In genomic region chr10:5071411-5072198, GRCh38 we compare ENCODE assay signal across 8 cellular contexts. TPM values are rescaled to one million over a fixed set of nuclear protein-coding genes. Genes with fewer than 3 reads are reported as not detected.
DNase-seq lines count a peak whose midpoint lies in the region; ATAC-seq, FAIRE-seq and TF ChIP-seq lines count a peak whose summit lies in the region.

No MANE protein-coding gene starts in this region.

- peak overlapping the region; percentile 95 to 96 for H3K27ac ChIP-seq in A549
- peak overlapping the region; percentile 82 to 91 for H3K27ac ChIP-seq in breast epithelium
- H3K27ac ChIP-seq in substantia nigra (ENCODE audit: low read depth, low read length, poor library complexity, severe bottlenecking): peak overlapping the region; percentile 9

- TF ChIP-seq CTCF in A549 (IDR thresholded peaks at IDR 0.05) (no peak), breast epithelium (IDR thresholded peaks at IDR 0.05) (no peak)

- H3K36me3 ChIP-seq in breast epithelium: no peaks in the 10 kb centered on the region

- H3K9me3 Mint-ChIP-seq in activated naive CD4-positive, alpha-beta T cell treated with anti-CD3 and anti-CD28 coated beads, Interleukin-2, amount 10 ng/mL, durations not matched to agents 7 days and 5 days: peaks cover 6% of the 10 kb centered on the region
- no peaks in the 10 kb centered on the region for H3K9me3 Mint-ChIP-seq in activated CD8-positive, alpha-beta memory T cell treated with anti-CD3 and anti-CD28 coated beads, Interleukin-2, amount 10 ng/mL, durations not matched to agents 7 days and 5 days (ENCODE audit: low read depth)

- TF ChIP-seq RAD21 in A549 (conservative IDR thresholded peaks at IDR 0.05 in 1 of 2, IDR thresholded peaks at IDR 0.05 in 1 of 2) (peak; percentile 36 to 57; a peak in 4 of 5 replicates), Ishikawa (IDR thresholded peaks at IDR 0.05; ENCODE audit: low read depth) (no peak)

- ATAC-seq in A549 (peak; percentile 93), GM19395 (IDR thresholded peaks at IDR 0.05; ENCODE audit: unreplicated experiment) (no peak)
- no peak for ATAC-seq in activated CD8-positive, alpha-beta memory T cell treated with anti-CD3 and anti-CD28 coated beads, Interleukin-2, amount 10 ng/mL, durations not matched to agents 7 days and 5 days

- H3K4me3 ChIP-seq in A549 (no peak overlapping the region), breast epithelium (peak overlapping the region in 1 of 3 donors; percentile 19)

- POLR2A ChIA-PET in A549 (lab: Yijun Ruan, JAX): interaction anchor here (1.0 to 1.5 kb wide), 2 partner anchors 22 to 73 kb away, joined by 3 to 14 read pairs; partner anchors contain the start of gene AKR1C3

- no peak overlapping the region for H3K4me3 Mint-ChIP-seq in activated naive CD4-positive, alpha-beta T cell treated with anti-CD3 and anti-CD28 coated beads, Interleukin-2, amount 10 ng/mL, durations not matched to agents 7 days and 5 days
- H3K4me3 Mint-ChIP-seq in activated CD8-positive, alpha-beta memory T cell treated with anti-CD3 and anti-CD28 coated beads, Interleukin-2, amount 10 ng/mL, durations not matched to agents 7 days and 5 days: no peak overlapping the region

- H3K27ac Mint-ChIP-seq in activated naive CD4-positive, alpha-beta T cell treated with anti-CD3 and anti-CD28 coated beads, Interleukin-2, amount 10 ng/mL, durations not matched to agents 7 days and 5 days: no peak overlapping the region
- no peak overlapping the region for H3K27ac Mint-ChIP-seq in activated CD8-positive, alpha-beta memory T cell treated with anti-CD3 and anti-CD28 coated beads, Interleukin-2, amount 10 ng/mL, durations not matched to agents 7 days and 5 days

- FAIRE-seq in A549 (lab: Jason Lieb, UNC): peak; percentile 100

- CTCF ChIA-PET in A549 (lab: Yijun Ruan, JAX): interaction anchor here (0.9 to 1.0 kb wide), 2 partner anchors 213 to 222 kb away, joined by 3 to 5 read pairs; no protein-coding TSS in a partner anchor
- CTCF ChIA-PET in activated naive CD4-positive, alpha-beta T cell treated with anti-CD3 and anti-CD28 coated beads, Interleukin-2, amount 10 ng/mL, durations not matched to agents 7 days and 5 days (lab: Charles Lee): no interaction called here
- CTCF ChIA-PET in activated CD8-positive, alpha-beta memory T cell treated with anti-CD3 and anti-CD28 coated beads, Interleukin-2, amount 10 ng/mL, durations not matched to agents 7 days and 5 days (lab: Charles Lee): no interaction called here

- no peaks in the 10 kb centered on the region for H3K36me3 Mint-ChIP-seq in activated naive CD4-positive, alpha-beta T cell treated with anti-CD3 and anti-CD28 coated beads, Interleukin-2, amount 10 ng/mL, durations not matched to agents 7 days and 5 days
- H3K36me3 Mint-ChIP-seq in activated CD8-positive, alpha-beta memory T cell treated with anti-CD3 and anti-CD28 coated beads, Interleukin-2, amount 10 ng/mL, durations not matched to agents 7 days and 5 days: no peaks in the 10 kb centered on the region

- H3K4me1 Mint-ChIP-seq in activated naive CD4-positive, alpha-beta T cell treated with anti-CD3 and anti-CD28 coated beads, Interleukin-2, amount 10 ng/mL, durations not matched to agents 7 days and 5 days: no peaks in the 10 kb centered on the region
- H3K4me1 Mint-ChIP-seq in activated CD8-positive, alpha-beta memory T cell treated with anti-CD3 and anti-CD28 coated beads, Interleukin-2, amount 10 ng/mL, durations not matched to agents 7 days and 5 days: no peaks in the 10 kb centered on the region

- DNase-seq in A549 (ENCODE audit: low read depth in 1 of 2, low spot score in 1 of 2) (peak; percentile 68 to 99), breast epithelium (ENCODE audit: low spot score in 2 of 2) (peak in 1 of 2 donors; percentile 63), kidney glomerular epithelial cell (lab: John Stamatoyannopoulos, UW) (peak; percentile 99), substantia nigra (lab: John Stamatoyannopoulos, UW) (peak in 28 of 49 donors; percentile 3 to 69 (median 24))
- DNase-seq in activated naive CD4-positive, alpha-beta T cell treated with anti-CD3 and anti-CD28 coated beads, Interleukin-2, amount 10 ng/mL, durations not matched to agents 7 days and 5 days: no peak
- DNase-seq in activated CD8-positive, alpha-beta memory T cell treated with anti-CD3 and anti-CD28 coated beads, Interleukin-2, amount 10 ng/mL, durations not matched to agents 7 days and 5 days: no peak

- 0% methylated on average over 8 of the region's 8 CpGs for WGBS in A549 (ENCODE audit: missing lambda C conversion rate)

- TF ChIP-seq EP300 in A549 (IDR thresholded peaks at IDR 0.05) (peak; percentile 90 to 97; a peak in 4 of 5 replicates), Ishikawa (IDR thresholded peaks at IDR 0.05; ENCODE audit: borderline replicate concordance) (no peak)

- no peaks in the 10 kb centered on the region for H3K27me3 ChIP-seq in breast epithelium

- peaks cover 67% of the 10 kb centered on the region for H3K4me1 ChIP-seq in A549
- H3K4me1 ChIP-seq in breast epithelium: peaks cover 0 to 11% of the 10 kb centered on the region in 2 donors

- H3K27me3 Mint-ChIP-seq in activated naive CD4-positive, alpha-beta T cell treated with anti-CD3 and anti-CD28 coated beads, Interleukin-2, amount 10 ng/mL, durations not matched to agents 7 days and 5 days: no peaks in the 10 kb centered on the region
- H3K27me3 Mint-ChIP-seq in activated CD8-positive, alpha-beta memory T cell treated with anti-CD3 and anti-CD28 coated beads, Interleukin-2, amount 10 ng/mL, durations not matched to agents 7 days and 5 days: no peaks in the 10 kb centered on the region

- no peak for TF ChIP-seq POLR2A in A549 (IDR thresholded peaks at IDR 0.05; ENCODE audit: low read length)
- no peak for TF ChIP-seq POLR2A in breast epithelium (IDR thresholded peaks at IDR 0.05)

- peak overlapping the region; percentile 65 for H3K4me2 ChIP-seq in A549

- H3K9me3 ChIP-seq in A549 (peaks cover 40% of the 10 kb centered on the region), breast epithelium (no peaks in the 10 kb centered on the region)

- intact Hi-C loops in breast epithelium (cut with DNase I; ENCODE audit: low total_unique reads): no loop called here

TF ChIP-seq in A549, 52 proteins besides CTCF, POLR2A, EP300 and RAD21 (continues in another document):
- no peak for TF ChIP-seq TP53 (CRISPR knock-in tag; IDR thresholded peaks at IDR 0.05)
- TF ChIP-seq PHF8 (IDR thresholded peaks at IDR 0.05; ENCODE audit: borderline replicate concordance, low read depth): no peak
- TF ChIP-seq BCL3 (IDR thresholded peaks at IDR 0.05): peak; percentile 79; the same call in 2 of the 3 replicates
- no peak for TF ChIP-seq FOSB (CRISPR knock-in tag; IDR thresholded peaks at IDR 0.05)
- TF ChIP-seq BHLHE40 (IDR thresholded peaks at IDR 0.05; ENCODE audit: low read depth, low read length): no peak
- TF ChIP-seq CBX8 (IDR thresholded peaks at IDR 0.05): no peak
- no peak for TF ChIP-seq EHMT2 (IDR thresholded peaks at IDR 0.05; ENCODE audit: low read depth)
- no peak for TF ChIP-seq MAZ (IDR thresholded peaks at IDR 0.05; ENCODE audit: borderline replicate concordance, low read depth, low read length)

TF ChIP-seq in Ishikawa, 13 proteins besides CTCF, POLR2A, EP300 and RAD21:
- TF ChIP-seq MAX (IDR thresholded peaks at IDR 0.05): peak; percentile 52
- TF ChIP-seq USF1 (IDR thresholded peaks at IDR 0.05): peak; percentile 70
- TF ChIP-seq FOXM1 (IDR thresholded peaks at IDR 0.05; ENCODE audit: borderline replicate concordance, low read depth): no peak
- TF ChIP-seq ZBTB7A (IDR thresholded peaks at IDR 0.05; ENCODE audit: low read depth): no peak
- TF ChIP-seq TAF1 (IDR thresholded peaks at IDR 0.05; ENCODE audit: low read depth): peak; percentile 42
- TF ChIP-seq YY1 (IDR thresholded peaks at IDR 0.05; ENCODE audit: low read depth): 0 out of 2 replicates have a peak, but pooled peaks have one; percentile 34
- 0 out of 2 replicates have a peak, but pooled peaks have one; percentile 18 for TF ChIP-seq NFIC (IDR thresholded peaks at IDR 0.05)
- peak; percentile 46 for TF ChIP-seq TCF12 (IDR thresholded peaks at IDR 0.05; ENCODE audit: low read depth)

RNA-seq across cellular contexts. Expression of gene AKR1C3, which starts 22.6 kb away (rescaled TPM):
- polyA plus RNA-seq in A549 (2011; rRNA removed): 3,820 and 4,867 TPM in 2 replicates
- 1,990 and 2,211 TPM in 2 replicates for polyA plus RNA-seq in A549 (2012; cell fraction: cytosol; rRNA removed)
- polyA plus RNA-seq in A549 (2012; cell fraction: nucleus; rRNA removed): 1,508 and 2,046 TPM in 2 replicates
- 1,744 to 2,157 TPM (median 1,998 TPM) in 3 replicates for polyA plus RNA-seq in A549 (2017; fragmentation: RNase III; extraction: RNeasy Plus Mini Kit Qiagen cat#74134 plus additional on column Dnase treatment)
- polyA minus RNA-seq in A549 (2011; rRNA and poly(A)+ RNA removed): 1,379 and 1,525 TPM in 2 replicates
- total RNA-seq in breast epithelium: 100 to 1,000 TPM in 1 of 3 donors, 10 to 100 TPM in 2; 37.6 to 110 (median 70.8) TPM
- total RNA-seq in activated CD8-positive, alpha-beta memory T cell treated with anti-CD3 and anti-CD28 coated beads, Interleukin-2, amount 10 ng/mL, durations not matched to agents 7 days and 5 days: under 1 TPM; 0.68 to 0.88 TPM

Comparison
In these comparisons a context has a peak if more than half of its experiments do, and no peak if none do; other contexts are left out.
1. ATAC-seq: peak in A549 (2 of 2); none in GM19395 (single experiment) and activated CD8-positive, alpha-beta memory T cell treated with anti-CD3 and anti-CD28 coated beads, Interleukin-2, amount 10 ng/mL, durations not matched to agents 7 days and 5 days (single experiment).
2. DNase-seq: peak in A549 (2 of 2), kidney glomerular epithelial cell (single experiment) and substantia nigra (28 of 49); none in activated naive CD4-positive, alpha-beta T cell treated with anti-CD3 and anti-CD28 coated beads, Interleukin-2, amount 10 ng/mL, durations not matched to agents 7 days and 5 days (single experiment) and activated CD8-positive, alpha-beta memory T cell treated with anti-CD3 and anti-CD28 coated beads, Interleukin-2, amount 10 ng/mL, durations not matched to agents 7 days and 5 days (single experiment).
3. H3K27ac ChIP-seq: peak in every context shown above with its lines; median percentile 96 in A549; 86 in breast epithelium; 9 in substantia nigra.
4. RNA of gene AKR1C3, which starts 22.6 kb away (total RNA-seq): 37.6 to 110 TPM in breast epithelium; 0.68 to 0.88 TPM in activated CD8-positive, alpha-beta memory T cell treated with anti-CD3 and anti-CD28 coated beads, Interleukin-2, amount 10 ng/mL, durations not matched to agents 7 days and 5 days; every median in the first group is over 10 times any median in the second.